ENCODE assay signal across 20 cellular contexts in genomic region chr14:96757456-96757855, GRCh38.
"Had no signal": no experiment of that assay in that cellular context is flagged by ENCODE, and none has a peak within 500 bp of the region (broad histone marks: within the 10 kb centered on the region; RNA-seq: fewer than 3 reads in every experiment).

No MANE protein-coding gene starts in this region.

- H3K4me3 ChIP-seq: heart left ventricle, psoas muscle, skin epidermis, stomach, thoracic aorta, transverse colon had no signal

- H3K9me3 ChIP-seq: heart left ventricle, neutrophil, psoas muscle, stomach, thoracic aorta, transverse colon had no signal

- ATAC-seq: esophagus mucosa; heart left ventricle; naive thymus-derived CD4-positive, alpha-beta T cell; psoas muscle; sciatic nerve; stimulated activated naive B cell treated with anti-CD40 and anti-IgM and Interleukin-4, amounts not matched to agents 10 μg/mL and 1 μg/mL and 100 μg/mL, for 72 hours had no signal

- H3K4me1 ChIP-seq: heart left ventricle, psoas muscle, stomach, transverse colon had no signal

- H3K27ac ChIP-seq: heart left ventricle, neutrophil, psoas muscle, skin epidermis, stomach, thoracic aorta, transverse colon had no signal

- H3K27me3 ChIP-seq: transverse colon had no signal

- H3K36me3 ChIP-seq: heart left ventricle, neutrophil, stomach, thoracic aorta, transverse colon had no signal

- DNase-seq: effector memory CD4-positive, alpha-beta T cell; heart left ventricle; hippocampal formation; kidney glomerular epithelial cell; mammary epithelial cell; naive thymus-derived CD4-positive, alpha-beta T cell; nephron progenitor cell; psoas muscle; retina; stimulated activated CD4-positive, alpha-beta T cell treated with anti-CD3 and anti-CD28 coated beads, Interleukin-2, amount 100 ng/mL, for 24 hours; stimulated activated CD4-positive, alpha-beta T cell treated with anti-CD3 and anti-CD28 coated beads, Interleukin-4, amount 100 ng/mL, for 4 hours; stimulated activated naive B cell treated with anti-CD40 and anti-IgM and Interleukin-4, amounts not matched to agents 10 μg/mL and 1 μg/mL and 100 μg/mL, for 72 hours; stomach; substantia nigra; transverse colon had no signal
